Comparison of ENCODE assay signal across 1 cellular context in genomic region chr5:138331449-138332368, GRCh38.
A peak's percentile ranks its signal among the peaks of the same experiment; 100 is the strongest.
TF ChIP-seq lines count a peak whose summit lies in the region.

Gene CDC25C, minus strand, starts transcription at chr5:138331804. Its CDS starts 624 bp downstream, at chr5:138331180.

TF ChIP-seq in H1, 55 proteins besides CTCF, POLR2A, EP300 and RAD21 (continued from another document):
- TF ChIP-seq USF2 (IDR thresholded peaks at IDR 0.05; ENCODE audit: low read length) (no peak), SIRT6 (IDR thresholded peaks at IDR 0.05; ENCODE audit: low read length) (no peak), BRCA1 (IDR thresholded peaks at IDR 0.05; ENCODE audit: low read depth, low read length) (peak; percentile 49; the same call in 1 of the 2 replicates), SP1 (IDR thresholded peaks at IDR 0.05; ENCODE audit: low read depth, low read length) (peak; percentile 93), RNF2 (IDR thresholded peaks at IDR 0.05; ENCODE audit: borderline replicate concordance, low read depth, low read length, missing control alignments, poor library complexity, severe bottlenecking) (no peak), TCF12 (IDR thresholded peaks at IDR 0.05; ENCODE audit: low read depth, low read length) (no peak), EZH2 (IDR thresholded peaks at IDR 0.05; ENCODE audit: low read depth, low read length, severe bottlenecking) (no peak), EGR1 (IDR thresholded peaks at IDR 0.05; ENCODE audit: borderline replicate concordance, low read depth, low read length) (no peak), BCL11A (IDR thresholded peaks at IDR 0.05; ENCODE audit: low read depth in 2 of 2, low read length in 2 of 2) (no peak), CHD7 (IDR thresholded peaks at IDR 0.05; ENCODE audit: insufficient replicate concordance, low read length) (no peak), CHD2 (IDR thresholded peaks at IDR 0.05; ENCODE audit: low read length) (peak; percentile 57), CTBP2 (IDR thresholded peaks at IDR 0.05; ENCODE audit: borderline replicate concordance, insufficient read depth, insufficient read length, low read length) (no peak), GABPA (IDR thresholded peaks at IDR 0.05; ENCODE audit: borderline replicate concordance, insufficient read depth, low read length) (no peak), RXRA (IDR thresholded peaks at IDR 0.05; ENCODE audit: insufficient read depth, low read depth, low read length) (no peak), HDAC6 (IDR thresholded peaks at IDR 0.05; ENCODE audit: low read depth, low read length) (no peak), PHF8 (conservative IDR thresholded peaks at IDR 0.05; ENCODE audit: low read depth, low read length) (peak; percentile 76), TAF1 (IDR thresholded peaks at IDR 0.05; ENCODE audit: low read depth, low read length) (peak; percentile 94), BACH1 (IDR thresholded peaks at IDR 0.05; ENCODE audit: low read length) (peak; percentile 22; the same call in 1 of the 2 replicates), CBX5 (IDR thresholded peaks at IDR 0.05; ENCODE audit: low read depth, low read length) (no peak), RBBP5 (IDR thresholded peaks at IDR 0.05; ENCODE audit: borderline replicate concordance, low read depth, low read length) (no peak), JUND (IDR thresholded peaks at IDR 0.05; ENCODE audit: low read length) (no peak), SRF (IDR thresholded peaks at IDR 0.05; ENCODE audit: low read depth, low read length) (no peak), ATF2 (IDR thresholded peaks at IDR 0.05; ENCODE audit: low read length) (no peak), CBX8 (IDR thresholded peaks at IDR 0.05; ENCODE audit: borderline replicate concordance, low read depth, low read length) (no peak), MAX (IDR thresholded peaks at IDR 0.05) (peak; percentile 18; the same call in 1 of the 2 replicates), CEBPB (IDR thresholded peaks at IDR 0.05; ENCODE audit: low read depth, low read length) (no peak), ASH2L (IDR thresholded peaks at IDR 0.05; ENCODE audit: low read length) (peak; percentile 22), E2F6 (IDR thresholded peaks at IDR 0.05) (peak; percentile 65; the same call in 1 of the 2 replicates), HDAC2 (IDR thresholded peaks at IDR 0.05; ENCODE audit: borderline replicate concordance in 1 of 2, low read depth in 2 of 2, low read length in 2 of 2) (peak; percentile 67 to 74; a peak in 1 of 4 replicates), NANOG (IDR thresholded peaks at IDR 0.05; ENCODE audit: insufficient read depth, low read depth, low read length, poor library complexity, severe bottlenecking) (no peak), SP2 (IDR thresholded peaks at IDR 0.05; ENCODE audit: low read length) (peak; percentile 41; the same call in 1 of the 2 replicates), TEAD4 (IDR thresholded peaks at IDR 0.05; ENCODE audit: low read depth, low read length) (no peak), SIX5 (IDR thresholded peaks at IDR 0.05; ENCODE audit: low read depth, low read length) (no peak), JUN (IDR thresholded peaks at IDR 0.05; ENCODE audit: low read depth, low read length) (no peak)
